In the genomic region with DNA sequence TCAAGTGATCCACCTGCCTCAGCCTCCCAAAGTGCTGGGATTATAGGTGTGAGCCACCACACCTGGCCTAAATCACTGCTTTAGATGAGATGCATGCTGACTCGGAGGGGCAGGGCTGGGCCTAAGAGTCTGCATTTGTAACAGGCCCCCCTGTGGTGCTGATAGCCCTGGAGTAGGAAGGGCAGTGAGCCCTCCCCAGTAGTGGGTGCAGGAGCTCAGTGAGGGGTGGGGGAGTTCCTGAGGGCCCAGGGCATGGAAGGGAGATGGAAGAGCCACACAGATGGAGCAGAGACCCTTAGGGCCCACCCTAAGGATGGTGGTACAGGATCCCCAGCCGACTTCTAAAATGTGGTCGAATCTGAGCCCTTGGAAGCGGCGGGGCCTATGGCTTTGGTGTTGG, we compare ENCODE assay signal across 26 cellular contexts.
A peak's percentile ranks its signal among the peaks of the same experiment; 100 is the strongest.
DNase-seq lines count a peak whose midpoint lies in the region; ATAC-seq, FAIRE-seq and TF ChIP-seq lines count a peak whose summit lies in the region.
"Had no signal": no experiment of that assay in that cellular context is flagged by ENCODE, and none has a peak within 500 bp of the region (broad histone marks: within the 10 kb centered on the region; RNA-seq: fewer than 3 reads in every experiment).

No MANE protein-coding gene starts in this region.

- no peak overlapping the region for H3K4me3 Mint-ChIP-seq in chondrocyte (ENCODE audit: unreplicated experiment)
- H3K4me3 Mint-ChIP-seq in stimulated activated effector memory CD8-positive, alpha-beta T cell treated with anti-CD3 and anti-CD28 coated beads, Interleukin-12 subunit alpha, Interleukin-12 subunit beta, amount 100 ng/mL, for 72 hours, result no peak overlapping the region
- H3K4me3 Mint-ChIP-seq: CD14-positive monocyte; CD4-positive, alpha-beta memory T cell; CD4-positive, CD25-positive, alpha-beta regulatory T cell; CD8-positive, alpha-beta memory T cell had no signal

- no peak overlapping the region for H3K4me3 ChIP-seq in kidney (ENCODE audit: low read length in 2 of 2)
- H3K4me3 ChIP-seq: BLaER1, GM12878 had no signal

- intact Hi-C loops in kidney (cut with DNase I), result no loop called here

- H3K4me1 Mint-ChIP-seq in chondrocyte (ENCODE audit: low read depth), result peaks cover 18% of the 10 kb centered on the region
- no peaks in the 10 kb centered on the region for H3K4me1 Mint-ChIP-seq in stimulated activated effector memory CD8-positive, alpha-beta T cell treated with anti-CD3 and anti-CD28 coated beads, Interleukin-12 subunit alpha, Interleukin-12 subunit beta, amount 100 ng/mL, for 72 hours

- no peak overlapping the region for H3K9ac ChIP-seq in kidney (ENCODE audit: low read length in 2 of 2)
- H3K9ac ChIP-seq: BLaER1 had no signal

- no peak for TF ChIP-seq CTCF in chondrocyte (IDR thresholded peaks at IDR 0.05)
- no peak for TF ChIP-seq CTCF in kidney (IDR thresholded peaks at IDR 0.05; ENCODE audit: borderline replicate concordance, extremely low read depth, insufficient read depth)

- no peak for ATAC-seq in stimulated activated effector memory CD8-positive, alpha-beta T cell treated with anti-CD3 and anti-CD28 coated beads, Interleukin-12 subunit alpha, Interleukin-12 subunit beta, amount 100 ng/mL, for 72 hours
- ATAC-seq in HG03159 (IDR thresholded peaks at IDR 0.05; ENCODE audit: unreplicated experiment), result no peak
- ATAC-seq in GM21576 (IDR thresholded peaks at IDR 0.05; ENCODE audit: unreplicated experiment), result no peak
- ATAC-seq: GM12878 had no signal

- peaks cover 6 to 10% of the 10 kb centered on the region in 2 donors for H3K4me1 ChIP-seq in kidney (ENCODE audit: control insufficient read depth in 1 of 2, insufficient read depth in 1 of 2, low read depth in 1 of 2, low read length in 2 of 2)

- peak; percentile 53 for DNase-seq in chondrocyte (ENCODE audit: low spot score)
- peak; percentile 54 for DNase-seq in kidney
- no peak for DNase-seq in stimulated activated effector memory CD8-positive, alpha-beta T cell treated with anti-CD3 and anti-CD28 coated beads, Interleukin-12 subunit alpha, Interleukin-12 subunit beta, amount 100 ng/mL, for 72 hours (ENCODE audit: low spot score in 2 of 2)
- DNase-seq: 8988T; ACHN; BE2C; C1 segment of cervical spinal cord; CD4-positive, alpha-beta memory T cell; CD4-positive, CD25-positive, alpha-beta regulatory T cell; CD8-positive, alpha-beta memory T cell; COR-L47; DMS 273 treated with DMSO at 0.1 percent for 48 hours; DMS153; DMS53; DMS79; DND-41; EL; GDM1 had no signal

- H3K27ac ChIP-seq in kidney (ENCODE audit: low read depth in 2 of 2, low read length in 2 of 2), result no peak overlapping the region
- H3K27ac ChIP-seq: BLaER1 had no signal

- H3K27ac Mint-ChIP-seq in chondrocyte (ENCODE audit: unreplicated experiment), result no peak overlapping the region
- H3K27ac Mint-ChIP-seq in stimulated activated effector memory CD8-positive, alpha-beta T cell treated with anti-CD3 and anti-CD28 coated beads, Interleukin-12 subunit alpha, Interleukin-12 subunit beta, amount 100 ng/mL, for 72 hours, result peak overlapping the region; percentile 54
- H3K27ac Mint-ChIP-seq: CD4-positive, alpha-beta memory T cell; CD4-positive, CD25-positive, alpha-beta regulatory T cell had no signal

- peaks cover 22% of the 10 kb centered on the region for H3K36me3 Mint-ChIP-seq in chondrocyte (ENCODE audit: low read depth)
- H3K36me3 Mint-ChIP-seq in stimulated activated effector memory CD8-positive, alpha-beta T cell treated with anti-CD3 and anti-CD28 coated beads, Interleukin-12 subunit alpha, Interleukin-12 subunit beta, amount 100 ng/mL, for 72 hours, result peaks cover 21% of the 10 kb centered on the region

- no peak for FAIRE-seq in kidney (lab: Jason Lieb, UNC)
- FAIRE-seq: A204.1, GM12878, GM12892, GM18507 had no signal

- H3K9me3 Mint-ChIP-seq in chondrocyte (ENCODE audit: low read depth), result no peaks in the 10 kb centered on the region
- H3K9me3 Mint-ChIP-seq in stimulated activated effector memory CD8-positive, alpha-beta T cell treated with anti-CD3 and anti-CD28 coated beads, Interleukin-12 subunit alpha, Interleukin-12 subunit beta, amount 100 ng/mL, for 72 hours, result no peaks in the 10 kb centered on the region
- H3K9me3 Mint-ChIP-seq: CD14-positive monocyte; CD4-positive, alpha-beta memory T cell; CD8-positive, alpha-beta memory T cell had no signal

- H3K36me3 ChIP-seq in kidney (ENCODE audit: control insufficient read depth in 1 of 2, insufficient read depth in 2 of 2, low read length in 2 of 2), result peaks cover 21 to 39% of the 10 kb centered on the region in 2 donors

- no peaks in the 10 kb centered on the region for H3K9me3 ChIP-seq in kidney (ENCODE audit: control insufficient read depth in 1 of 2, low read length in 2 of 2)
- H3K9me3 ChIP-seq: BE2C, BLaER1 had no signal

- H3K27me3 Mint-ChIP-seq in chondrocyte (ENCODE audit: low read depth), result no peaks in the 10 kb centered on the region
- H3K27me3 Mint-ChIP-seq: CD4-positive, alpha-beta memory T cell; CD4-positive, CD25-positive, alpha-beta regulatory T cell had no signal

Comparison
In these comparisons a context has a peak if more than half of its experiments do, and no peak if none do; other contexts are left out.
1. DNase-seq: peak in chondrocyte (single experiment) and kidney (single experiment); none in stimulated activated effector memory CD8-positive, alpha-beta T cell treated with anti-CD3 and anti-CD28 coated beads, Interleukin-12 subunit alpha, Interleukin-12 subunit beta, amount 100 ng/mL, for 72 hours (0 of 2).